2 cellular contexts compared by ENCODE assay signal in the genomic region with DNA sequence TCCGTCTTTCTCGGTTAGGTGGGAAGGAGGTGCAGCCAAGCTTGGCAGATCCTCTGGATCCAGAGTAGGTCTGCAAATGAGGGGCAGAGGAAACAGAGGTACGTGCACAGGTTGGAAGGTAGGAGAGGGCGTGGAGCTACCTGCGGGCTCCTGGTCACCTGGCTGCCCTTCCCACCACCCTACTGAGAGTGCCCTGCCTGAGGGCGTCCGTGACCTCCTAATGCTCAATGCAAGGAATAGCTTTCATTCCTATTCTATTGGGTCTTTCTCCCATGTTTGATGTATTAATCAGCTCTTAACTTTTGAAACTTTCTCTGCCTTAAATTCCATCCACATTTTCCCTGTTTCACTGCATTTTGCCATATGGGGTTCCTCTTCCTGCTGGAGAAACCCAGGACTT.
TF ChIP-seq lines count a peak whose summit lies in the region.

No MANE protein-coding gene starts in this region.

TF ChIP-seq in GM23338, 12 proteins besides CTCF, POLR2A, EP300 and RAD21 (continues in another document):
- TF ChIP-seq ZNF331 (CRISPR knock-in tag; IDR thresholded peaks at IDR 0.05; ENCODE audit: low read depth) (no peak), ZNF114 (CRISPR knock-in tag; IDR thresholded peaks at IDR 0.05) (no peak), NANOG (IDR thresholded peaks at IDR 0.05; ENCODE audit: borderline replicate concordance) (no peak), STAT1 (IDR thresholded peaks at IDR 0.05; ENCODE audit: unreplicated experiment) (no peak), JUNB (IDR thresholded peaks at IDR 0.05; ENCODE audit: unreplicated experiment) (no peak), EZH2phosphoT487 (IDR thresholded peaks at IDR 0.05; ENCODE audit: unreplicated experiment) (no peak), CREB1 (CRISPR knock-in tag; IDR thresholded peaks at IDR 0.05; ENCODE audit: low read depth) (no peak)
- TF ChIP-seq, protein P1, sequence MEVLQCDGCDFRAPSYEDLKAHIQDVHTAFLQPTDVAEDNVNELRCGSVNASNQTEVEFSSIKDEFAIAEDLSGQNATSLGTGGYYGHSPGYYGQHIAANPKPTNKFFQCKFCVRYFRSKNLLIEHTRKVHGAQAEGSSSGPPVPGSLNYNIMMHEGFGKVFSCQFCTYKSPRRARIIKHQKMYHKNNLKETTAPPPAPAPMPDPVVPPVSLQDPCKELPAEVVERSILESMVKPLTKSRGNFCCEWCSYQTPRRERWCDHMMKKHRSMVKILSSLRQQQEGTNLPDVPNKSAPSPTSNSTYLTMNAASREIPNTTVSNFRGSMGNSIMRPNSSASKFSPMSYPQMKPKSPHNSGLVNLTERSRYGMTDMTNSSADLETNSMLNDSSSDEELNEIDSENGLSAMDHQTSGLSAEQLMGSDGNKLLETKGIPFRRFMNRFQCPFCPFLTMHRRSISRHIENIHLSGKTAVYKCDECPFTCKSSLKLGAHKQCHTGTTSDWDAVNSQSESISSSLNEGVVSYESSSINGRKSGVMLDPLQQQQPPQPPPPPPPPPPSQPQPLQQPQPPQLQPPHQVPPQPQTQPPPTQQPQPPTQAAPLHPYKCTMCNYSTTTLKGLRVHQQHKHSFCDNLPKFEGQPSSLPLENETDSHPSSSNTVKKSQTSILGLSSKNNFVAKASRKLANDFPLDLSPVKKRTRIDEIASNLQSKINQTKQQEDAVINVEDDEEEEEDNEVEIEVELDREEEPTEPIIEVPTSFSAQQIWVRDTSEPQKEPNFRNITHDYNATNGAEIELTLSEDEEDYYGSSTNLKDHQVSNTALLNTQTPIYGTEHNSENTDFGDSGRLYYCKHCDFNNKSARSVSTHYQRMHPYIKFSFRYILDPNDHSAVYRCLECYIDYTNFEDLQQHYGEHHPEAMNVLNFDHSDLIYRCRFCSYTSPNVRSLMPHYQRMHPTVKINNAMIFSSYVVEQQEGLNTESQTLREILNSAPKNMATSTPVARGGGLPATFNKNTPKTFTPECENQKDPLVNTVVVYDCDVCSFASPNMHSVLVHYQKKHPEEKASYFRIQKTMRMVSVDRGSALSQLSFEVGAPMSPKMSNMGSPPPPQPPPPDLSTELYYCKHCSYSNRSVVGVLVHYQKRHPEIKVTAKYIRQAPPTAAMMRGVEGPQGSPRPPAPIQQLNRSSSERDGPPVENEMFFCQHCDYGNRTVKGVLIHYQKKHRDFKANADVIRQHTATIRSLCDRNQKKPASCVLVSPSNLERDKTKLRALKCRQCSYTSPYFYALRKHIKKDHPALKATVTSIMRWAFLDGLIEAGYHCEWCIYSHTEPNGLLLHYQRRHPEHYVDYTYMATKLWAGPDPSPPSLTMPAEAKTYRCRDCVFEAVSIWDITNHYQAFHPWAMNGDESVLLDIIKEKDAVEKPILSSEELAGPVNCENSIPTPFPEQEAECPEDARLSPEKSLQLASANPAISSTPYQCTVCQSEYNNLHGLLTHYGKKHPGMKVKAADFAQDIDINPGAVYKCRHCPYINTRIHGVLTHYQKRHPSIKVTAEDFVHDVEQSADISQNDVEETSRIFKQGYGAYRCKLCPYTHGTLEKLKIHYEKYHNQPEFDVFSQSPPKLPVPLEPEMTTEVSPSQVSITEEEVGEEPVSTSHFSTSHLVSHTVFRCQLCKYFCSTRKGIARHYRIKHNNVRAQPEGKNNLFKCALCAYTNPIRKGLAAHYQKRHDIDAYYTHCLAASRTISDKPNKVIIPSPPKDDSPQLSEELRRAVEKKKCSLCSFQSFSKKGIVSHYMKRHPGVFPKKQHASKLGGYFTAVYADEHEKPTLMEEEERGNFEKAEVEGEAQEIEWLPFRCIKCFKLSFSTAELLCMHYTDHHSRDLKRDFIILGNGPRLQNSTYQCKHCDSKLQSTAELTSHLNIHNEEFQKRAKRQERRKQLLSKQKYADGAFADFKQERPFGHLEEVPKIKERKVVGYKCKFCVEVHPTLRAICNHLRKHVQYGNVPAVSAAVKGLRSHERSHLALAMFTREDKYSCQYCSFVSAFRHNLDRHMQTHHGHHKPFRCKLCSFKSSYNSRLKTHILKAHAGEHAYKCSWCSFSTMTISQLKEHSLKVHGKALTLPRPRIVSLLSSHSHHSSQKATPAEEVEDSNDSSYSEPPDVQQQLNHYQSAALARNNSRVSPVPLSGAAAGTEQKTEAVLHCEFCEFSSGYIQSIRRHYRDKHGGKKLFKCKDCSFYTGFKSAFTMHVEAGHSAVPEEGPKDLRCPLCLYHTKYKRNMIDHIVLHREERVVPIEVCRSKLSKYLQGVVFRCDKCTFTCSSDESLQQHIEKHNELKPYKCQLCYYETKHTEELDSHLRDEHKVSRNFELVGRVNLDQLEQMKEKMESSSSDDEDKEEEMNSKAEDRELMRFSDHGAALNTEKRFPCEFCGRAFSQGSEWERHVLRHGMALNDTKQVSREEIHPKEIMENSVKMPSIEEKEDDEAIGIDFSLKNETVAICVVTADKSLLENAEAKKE (CRISPR knock-in tag; IDR thresholded peaks at IDR 0.05): no peak
- TF ChIP-seq, protein P2, sequence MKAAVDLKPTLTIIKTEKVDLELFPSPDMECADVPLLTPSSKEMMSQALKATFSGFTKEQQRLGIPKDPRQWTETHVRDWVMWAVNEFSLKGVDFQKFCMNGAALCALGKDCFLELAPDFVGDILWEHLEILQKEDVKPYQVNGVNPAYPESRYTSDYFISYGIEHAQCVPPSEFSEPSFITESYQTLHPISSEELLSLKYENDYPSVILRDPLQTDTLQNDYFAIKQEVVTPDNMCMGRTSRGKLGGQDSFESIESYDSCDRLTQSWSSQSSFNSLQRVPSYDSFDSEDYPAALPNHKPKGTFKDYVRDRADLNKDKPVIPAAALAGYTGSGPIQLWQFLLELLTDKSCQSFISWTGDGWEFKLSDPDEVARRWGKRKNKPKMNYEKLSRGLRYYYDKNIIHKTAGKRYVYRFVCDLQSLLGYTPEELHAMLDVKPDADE (IDR thresholded peaks at IDR 0.05): no peak
- TF ChIP-seq, protein P3, sequence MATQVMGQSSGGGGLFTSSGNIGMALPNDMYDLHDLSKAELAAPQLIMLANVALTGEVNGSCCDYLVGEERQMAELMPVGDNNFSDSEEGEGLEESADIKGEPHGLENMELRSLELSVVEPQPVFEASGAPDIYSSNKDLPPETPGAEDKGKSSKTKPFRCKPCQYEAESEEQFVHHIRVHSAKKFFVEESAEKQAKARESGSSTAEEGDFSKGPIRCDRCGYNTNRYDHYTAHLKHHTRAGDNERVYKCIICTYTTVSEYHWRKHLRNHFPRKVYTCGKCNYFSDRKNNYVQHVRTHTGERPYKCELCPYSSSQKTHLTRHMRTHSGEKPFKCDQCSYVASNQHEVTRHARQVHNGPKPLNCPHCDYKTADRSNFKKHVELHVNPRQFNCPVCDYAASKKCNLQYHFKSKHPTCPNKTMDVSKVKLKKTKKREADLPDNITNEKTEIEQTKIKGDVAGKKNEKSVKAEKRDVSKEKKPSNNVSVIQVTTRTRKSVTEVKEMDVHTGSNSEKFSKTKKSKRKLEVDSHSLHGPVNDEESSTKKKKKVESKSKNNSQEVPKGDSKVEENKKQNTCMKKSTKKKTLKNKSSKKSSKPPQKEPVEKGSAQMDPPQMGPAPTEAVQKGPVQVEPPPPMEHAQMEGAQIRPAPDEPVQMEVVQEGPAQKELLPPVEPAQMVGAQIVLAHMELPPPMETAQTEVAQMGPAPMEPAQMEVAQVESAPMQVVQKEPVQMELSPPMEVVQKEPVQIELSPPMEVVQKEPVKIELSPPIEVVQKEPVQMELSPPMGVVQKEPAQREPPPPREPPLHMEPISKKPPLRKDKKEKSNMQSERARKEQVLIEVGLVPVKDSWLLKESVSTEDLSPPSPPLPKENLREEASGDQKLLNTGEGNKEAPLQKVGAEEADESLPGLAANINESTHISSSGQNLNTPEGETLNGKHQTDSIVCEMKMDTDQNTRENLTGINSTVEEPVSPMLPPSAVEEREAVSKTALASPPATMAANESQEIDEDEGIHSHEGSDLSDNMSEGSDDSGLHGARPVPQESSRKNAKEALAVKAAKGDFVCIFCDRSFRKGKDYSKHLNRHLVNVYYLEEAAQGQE (IDR thresholded peaks at IDR 0.05; ENCODE audit: unreplicated experiment): no peak

TF ChIP-seq in H1, 55 proteins besides CTCF, POLR2A, EP300 and RAD21:
- TF ChIP-seq JUND (IDR thresholded peaks at IDR 0.05; ENCODE audit: low read length) (no peak), BRCA1 (IDR thresholded peaks at IDR 0.05; ENCODE audit: low read depth, low read length) (no peak), TCF12 (IDR thresholded peaks at IDR 0.05; ENCODE audit: low read depth, low read length) (no peak), FOSL1 (IDR thresholded peaks at IDR 0.05; ENCODE audit: insufficient read depth, low read depth, low read length) (no peak), POU5F1 (IDR thresholded peaks at IDR 0.05; ENCODE audit: low read depth, low read length) (no peak), CHD1 (IDR thresholded peaks at IDR 0.05; ENCODE audit: low read depth, low read length) (no peak), SP4 (IDR thresholded peaks at IDR 0.05; ENCODE audit: low read length) (no peak), TAF7 (optimal IDR thresholded peaks at IDR 0.05; ENCODE audit: borderline replicate concordance, low read depth, low read length) (no peak), CTBP2 (IDR thresholded peaks at IDR 0.05; ENCODE audit: borderline replicate concordance, insufficient read depth, insufficient read length, low read length) (no peak), RBBP5 (IDR thresholded peaks at IDR 0.05; ENCODE audit: borderline replicate concordance, low read depth, low read length) (no peak), JUN (IDR thresholded peaks at IDR 0.05; ENCODE audit: low read depth, low read length) (no peak), RNF2 (IDR thresholded peaks at IDR 0.05; ENCODE audit: borderline replicate concordance, low read depth, low read length, missing control alignments, poor library complexity, severe bottlenecking) (no peak), SIN3A (conservative IDR thresholded peaks at IDR 0.05 in 1 of 2, IDR thresholded peaks at IDR 0.05 in 1 of 2; ENCODE audit: low read depth in 1 of 2, low read length in 2 of 2) (no peak), TEAD4 (IDR thresholded peaks at IDR 0.05; ENCODE audit: low read depth, low read length) (no peak), SIX5 (IDR thresholded peaks at IDR 0.05; ENCODE audit: low read depth, low read length) (no peak), MAFK (IDR thresholded peaks at IDR 0.05; ENCODE audit: low read depth, low read length) (no peak), NRF1 (IDR thresholded peaks at IDR 0.05; ENCODE audit: low read depth, low read length) (no peak), RFX5 (IDR thresholded peaks at IDR 0.05; ENCODE audit: borderline replicate concordance, low read depth, low read length) (no peak), HDAC2 (IDR thresholded peaks at IDR 0.05; ENCODE audit: borderline replicate concordance in 1 of 2, low read depth in 2 of 2, low read length in 2 of 2) (no peak)
- TF ChIP-seq, protein P4, sequence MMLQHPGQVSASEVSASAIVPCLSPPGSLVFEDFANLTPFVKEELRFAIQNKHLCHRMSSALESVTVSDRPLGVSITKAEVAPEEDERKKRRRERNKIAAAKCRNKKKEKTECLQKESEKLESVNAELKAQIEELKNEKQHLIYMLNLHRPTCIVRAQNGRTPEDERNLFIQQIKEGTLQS (IDR thresholded peaks at IDR 0.05; ENCODE audit: insufficient read depth, low read depth, low read length): no peak
